1 cellular context compared by ENCODE assay signal in the genomic region with DNA sequence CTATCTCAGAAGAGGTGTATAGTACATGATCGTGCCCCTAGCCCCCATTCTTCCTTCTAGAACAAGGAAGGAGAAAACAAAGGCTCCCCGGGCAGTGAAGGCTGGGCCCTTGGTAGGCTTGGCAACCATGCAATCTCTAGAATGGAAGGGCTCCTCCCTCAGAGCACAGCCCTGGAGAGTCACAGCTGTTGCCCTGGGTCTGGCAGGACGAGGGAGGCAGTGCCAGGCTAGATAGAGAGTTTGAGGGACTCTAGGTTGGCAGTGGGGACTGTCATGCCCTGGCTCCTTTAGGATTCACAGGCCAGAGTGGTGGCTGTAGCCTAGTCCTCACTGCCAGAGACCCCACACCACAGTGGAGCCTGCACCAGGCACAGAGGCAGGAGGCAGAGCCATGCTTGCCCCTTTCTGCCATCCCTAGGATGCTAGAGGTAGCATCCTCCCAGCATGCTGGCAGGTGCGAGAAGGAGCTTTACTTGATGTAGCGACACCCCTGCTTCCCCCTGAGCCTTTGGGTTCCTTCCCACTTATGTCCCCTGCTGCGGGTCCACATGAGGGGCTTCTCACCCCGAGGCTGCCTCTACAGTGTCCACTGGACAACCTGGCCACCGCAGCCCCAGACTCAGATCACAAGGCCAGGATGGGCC.
TF ChIP-seq lines count a peak whose summit lies in the region.

No MANE protein-coding gene starts in this region.

TF ChIP-seq in H1, 55 proteins besides CTCF, POLR2A, EP300 and RAD21:
- TF ChIP-seq KDM4A (IDR thresholded peaks at IDR 0.05; ENCODE audit: low read depth, low read length, severe bottlenecking) (no peak), EZH2 (IDR thresholded peaks at IDR 0.05; ENCODE audit: low read depth, low read length, severe bottlenecking) (no peak), SAP30 (IDR thresholded peaks at IDR 0.05; ENCODE audit: insufficient read depth, insufficient replicate concordance, low read length) (no peak), RBBP5 (IDR thresholded peaks at IDR 0.05; ENCODE audit: borderline replicate concordance, low read depth, low read length) (no peak), GABPA (IDR thresholded peaks at IDR 0.05; ENCODE audit: borderline replicate concordance, insufficient read depth, low read length) (no peak), CBX8 (IDR thresholded peaks at IDR 0.05; ENCODE audit: borderline replicate concordance, low read depth, low read length) (no peak), PHF8 (conservative IDR thresholded peaks at IDR 0.05; ENCODE audit: low read depth, low read length) (no peak), GTF2F1 (IDR thresholded peaks at IDR 0.05; ENCODE audit: borderline replicate concordance, low read depth, low read length) (no peak), CHD7 (IDR thresholded peaks at IDR 0.05; ENCODE audit: insufficient replicate concordance, low read length) (no peak), KDM1A (IDR thresholded peaks at IDR 0.05; ENCODE audit: borderline replicate concordance, low read length) (no peak), TBP (IDR thresholded peaks at IDR 0.05; ENCODE audit: low read depth, low read length) (no peak), MAFK (IDR thresholded peaks at IDR 0.05; ENCODE audit: low read depth, low read length) (no peak), E2F6 (IDR thresholded peaks at IDR 0.05) (no peak), SIN3A (conservative IDR thresholded peaks at IDR 0.05 in 1 of 2, IDR thresholded peaks at IDR 0.05 in 1 of 2; ENCODE audit: low read depth in 1 of 2, low read length in 2 of 2) (no peak), POU5F1 (IDR thresholded peaks at IDR 0.05; ENCODE audit: low read depth, low read length) (no peak), MAX (IDR thresholded peaks at IDR 0.05) (no peak), SIRT6 (IDR thresholded peaks at IDR 0.05; ENCODE audit: low read length) (no peak), TEAD4 (IDR thresholded peaks at IDR 0.05; ENCODE audit: low read depth, low read length) (no peak), ATF2 (IDR thresholded peaks at IDR 0.05; ENCODE audit: low read length) (no peak)
